In the genomic region with DNA sequence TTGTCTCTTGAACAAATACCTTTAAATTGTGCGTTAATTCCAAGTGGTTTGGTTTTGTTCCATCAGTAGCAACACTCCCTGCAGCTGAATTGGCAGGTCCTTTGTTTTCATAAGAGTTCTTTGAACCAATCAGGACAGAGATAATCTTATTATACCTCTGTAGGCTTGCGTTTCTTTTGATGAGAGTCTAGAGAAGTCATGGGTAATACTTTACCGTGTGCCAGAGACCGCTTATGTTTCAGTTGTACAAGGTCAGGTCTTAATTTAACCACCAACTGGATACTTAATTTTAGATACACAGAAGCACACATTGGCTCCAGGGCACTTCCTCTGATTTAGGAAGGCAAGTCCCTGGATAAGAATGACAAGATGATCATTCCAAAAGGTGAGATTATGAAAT, we compare ENCODE assay signal across 29 cellular contexts. TPM values are rescaled to one million over a fixed set of nuclear protein-coding genes. Genes with fewer than 3 reads are reported as not detected.
DNase-seq lines count a peak whose midpoint lies in the region; ATAC-seq and TF ChIP-seq lines count a peak whose summit lies in the region.
"Had no signal": no experiment of that assay in that cellular context is flagged by ENCODE, and none has a peak within 500 bp of the region (broad histone marks: within the 10 kb centered on the region; RNA-seq: fewer than 3 reads in every experiment).

A gene (plus strand): TSS at position 292 of the 400 bp plus-strand sequence. CDS start 12,682 bp downstream, outside the sequence.

- no peaks in the 10 kb centered on the region for H3K4me1 ChIP-seq in prostate gland (replicated peaks)
- H3K4me1 ChIP-seq: SJSA1, thyroid gland had no signal

- no peaks in the 10 kb centered on the region for H3K36me3 Mint-ChIP-seq in nephron (ENCODE audit: low read depth)
- H3K36me3 Mint-ChIP-seq: activated CD8-positive, alpha-beta memory T cell treated with anti-CD3 and anti-CD28 coated beads, Interleukin-2, amount 10 ng/mL, durations not matched to agents 7 days and 5 days; activated naive CD4-positive, alpha-beta T cell treated with anti-CD3 and anti-CD28 coated beads, Interleukin-2, amount 50 U/mL, for 24 hours had no signal

- no peaks in the 10 kb centered on the region for H3K27me3 ChIP-seq in prostate gland (replicated peaks; ENCODE audit: insufficient read depth)
- H3K27me3 ChIP-seq: neutrophil, SJSA1, thyroid gland had no signal

- no peaks in the 10 kb centered on the region for H3K9me3 Mint-ChIP-seq in nephron
- H3K9me3 Mint-ChIP-seq: activated naive CD4-positive, alpha-beta T cell treated with anti-CD3 and anti-CD28 coated beads, Interleukin-2, amount 50 U/mL, for 24 hours; activated T-helper 1 cell treated with anti-CD3 and anti-CD28 coated beads, Interleukin-12 subunit alpha, Interleukin-12 subunit beta, Interleukin-2, Interleukin-4 antibody, amounts not matched to agents 30 ng/mL and 10 ng/mL and 1 ng/mL, durations not matched to agents 14 hours and 24 hours and 36 hours; central memory CD8-positive, alpha-beta T cell had no signal

- no peak within 1 kb of the TSS for H3K27ac ChIP-seq in prostate gland
- H3K27ac ChIP-seq: neutrophil, PC-9, SJSA1, thyroid gland had no signal

- no peak within 1 kb of the TSS for H3K4me3 ChIP-seq in prostate gland
- H3K4me3 ChIP-seq: lung, PC-9, SJSA1, thyroid gland had no signal

- WGBS in prostate gland: 48% methylated on average over 4 of the region's 4 CpGs

- no peaks in the 10 kb centered on the region for H3K36me3 ChIP-seq in prostate gland
- H3K36me3 ChIP-seq: neutrophil, SJSA1, thyroid gland had no signal

- intact Hi-C loops in Right ventricle myocardium inferior (cut with DNase I): no loop called here
- intact Hi-C loops in prostate gland (cut with DNase I): no loop called here

- in situ Hi-C loops in G401 (cut with HindIII; ENCODE audit: low sequenced_read_pairs): no loop called here

- no peak for TF ChIP-seq POLR2A in prostate gland (IDR thresholded peaks at IDR 0.05)

- peak; percentile 15 for DNase-seq in G401 (ENCODE audit: low spot score)
- DNase-seq in NCI-H69 (lab: John Stamatoyannopoulos, UW): peak; percentile 97
- no peak for DNase-seq in Right ventricle myocardium inferior (ENCODE audit: missing footprints)
- DNase-seq in HCEC 1CT: no peak
- DNase-seq in AML-193 (lab: John Stamatoyannopoulos, UW): no peak
- DNase-seq in hepatic stellate cell (ENCODE audit: low spot score): no peak
- DNase-seq in prostate gland (ENCODE audit: low spot score): no peak
- DNase-seq: activated CD4-positive, alpha-beta T cell treated with anti-CD3 and anti-CD28 coated beads for 4 hours; activated CD8-positive, alpha-beta memory T cell treated with anti-CD3 and anti-CD28 coated beads, Interleukin-2, amount 10 ng/mL, durations not matched to agents 7 days and 5 days; aorta; H7; hypothalamus; KG1; MV-4-11; NCI-H2081 treated with DMSO at 0.1 percent for 48 hours; NCI-H526 treated with DMSO at 0.1 percent for 48 hours; PC-9; stimulated activated CD4-positive, alpha-beta T cell treated with anti-CD3 and anti-CD28 coated beads, Interleukin-12 subunit alpha, Interleukin-12 subunit beta, amount 100 ng/mL, for 4 hours; stimulated activated CD4-positive, alpha-beta T cell treated with anti-CD3 and anti-CD28 coated beads, Interleukin-4, amount 100 ng/mL, for 4 hours; stimulated activated naive CD8-positive, alpha-beta T cell treated with anti-CD3 and anti-CD28 coated beads, Interleukin-15, Interleukin-2, amounts not matched to agents 100 U/mL and 50 U/mL, for 24 hours; T-helper 2 cell; thyroid gland had no signal

- TF ChIP-seq CTCF in nephron (IDR thresholded peaks at IDR 0.05; ENCODE audit: unreplicated experiment in 3 of 3): no peak
- no peak for TF ChIP-seq CTCF in prostate gland (IDR thresholded peaks at IDR 0.05)

- no peak within 1 kb of the TSS for H3K27ac Mint-ChIP-seq in nephron
- H3K27ac Mint-ChIP-seq: activated CD8-positive, alpha-beta memory T cell treated with anti-CD3 and anti-CD28 coated beads, Interleukin-2, amount 10 ng/mL, durations not matched to agents 7 days and 5 days; activated naive CD4-positive, alpha-beta T cell treated with anti-CD3 and anti-CD28 coated beads, Interleukin-2, amount 50 U/mL, for 24 hours; activated T-helper 1 cell treated with anti-CD3 and anti-CD28 coated beads, Interleukin-12 subunit alpha, Interleukin-12 subunit beta, Interleukin-2, Interleukin-4 antibody, amounts not matched to agents 30 ng/mL and 10 ng/mL and 1 ng/mL, durations not matched to agents 14 hours and 24 hours and 36 hours had no signal

- H3K4me3 Mint-ChIP-seq in nephron: peak within 1 kb of the TSS in 2 of 3 experiments; percentile 61 to 79
- H3K4me3 Mint-ChIP-seq: activated CD8-positive, alpha-beta memory T cell treated with anti-CD3 and anti-CD28 coated beads, Interleukin-2, amount 10 ng/mL, durations not matched to agents 7 days and 5 days; activated naive CD4-positive, alpha-beta T cell treated with anti-CD3 and anti-CD28 coated beads, Interleukin-2, amount 50 U/mL, for 24 hours; activated T-helper 1 cell treated with anti-CD3 and anti-CD28 coated beads, Interleukin-12 subunit alpha, Interleukin-12 subunit beta, Interleukin-2, Interleukin-4 antibody, amounts not matched to agents 30 ng/mL and 10 ng/mL and 1 ng/mL, durations not matched to agents 14 hours and 24 hours and 36 hours; central memory CD8-positive, alpha-beta T cell had no signal

- H3K27me3 Mint-ChIP-seq in nephron (ENCODE audit: low read depth): no peaks in the 10 kb centered on the region

- no peaks in the 10 kb centered on the region for H3K9me3 ChIP-seq in prostate gland
- H3K9me3 ChIP-seq: neutrophil, SJSA1, thyroid gland had no signal

- peak; percentile 94 for ATAC-seq in Right ventricle myocardium inferior
- ATAC-seq: activated CD8-positive, alpha-beta memory T cell treated with anti-CD3 and anti-CD28 coated beads, Interleukin-2, amount 10 ng/mL, durations not matched to agents 7 days and 5 days; stimulated activated naive CD8-positive, alpha-beta T cell treated with anti-CD3 and anti-CD28 coated beads, Interleukin-15, Interleukin-2, amounts not matched to agents 100 U/mL and 50 U/mL, for 24 hours had no signal

- peaks cover 24% of the 10 kb centered on the region for H3K4me1 Mint-ChIP-seq in nephron
- H3K4me1 Mint-ChIP-seq: activated CD8-positive, alpha-beta memory T cell treated with anti-CD3 and anti-CD28 coated beads, Interleukin-2, amount 10 ng/mL, durations not matched to agents 7 days and 5 days; activated naive CD4-positive, alpha-beta T cell treated with anti-CD3 and anti-CD28 coated beads, Interleukin-2, amount 50 U/mL, for 24 hours; central memory CD8-positive, alpha-beta T cell had no signal

RNA-seq across cellular contexts. Expression of the gene that starts here (rescaled TPM):
- not detected in 2 replicates for total RNA-seq in G401 (2014; rRNA removed; shearing (Covaris generic))
- total RNA-seq in Right ventricle myocardium inferior: 77.3 TPM
- 1 to 10 TPM in 1 of 2 donors, not detected in 1; 1.1 TPM for total RNA-seq in prostate gland
- total RNA-seq: activated CD8-positive, alpha-beta memory T cell treated with anti-CD3 and anti-CD28 coated beads, Interleukin-2, amount 10 ng/mL, durations not matched to agents 7 days and 5 days; activated T-helper 1 cell treated with anti-CD3 and anti-CD28 coated beads, Interleukin-12 subunit alpha, Interleukin-12 subunit beta, Interleukin-2, Interleukin-4 antibody, amounts not matched to agents 30 ng/mL and 10 ng/mL and 1 ng/mL, durations not matched to agents 14 hours and 24 hours and 36 hours; aorta; H7; lung; PC-9; thyroid gland had no signal

Comparison
In these comparisons a context has a peak if more than half of its experiments do, and no peak if none do; other contexts are left out.
1. RNA of the gene that starts here (total RNA-seq): 77.3 TPM in Right ventricle myocardium inferior (single experiment); 1.1 TPM in prostate gland and not detected in G401; every median in the first group is over 10 times any median in the second.
2. Peak in DNase-seq in G401; RNA of the gene not detected or under 1 TPM.